Comparison of ENCODE assay signal across 1 cellular context in the genomic region with DNA sequence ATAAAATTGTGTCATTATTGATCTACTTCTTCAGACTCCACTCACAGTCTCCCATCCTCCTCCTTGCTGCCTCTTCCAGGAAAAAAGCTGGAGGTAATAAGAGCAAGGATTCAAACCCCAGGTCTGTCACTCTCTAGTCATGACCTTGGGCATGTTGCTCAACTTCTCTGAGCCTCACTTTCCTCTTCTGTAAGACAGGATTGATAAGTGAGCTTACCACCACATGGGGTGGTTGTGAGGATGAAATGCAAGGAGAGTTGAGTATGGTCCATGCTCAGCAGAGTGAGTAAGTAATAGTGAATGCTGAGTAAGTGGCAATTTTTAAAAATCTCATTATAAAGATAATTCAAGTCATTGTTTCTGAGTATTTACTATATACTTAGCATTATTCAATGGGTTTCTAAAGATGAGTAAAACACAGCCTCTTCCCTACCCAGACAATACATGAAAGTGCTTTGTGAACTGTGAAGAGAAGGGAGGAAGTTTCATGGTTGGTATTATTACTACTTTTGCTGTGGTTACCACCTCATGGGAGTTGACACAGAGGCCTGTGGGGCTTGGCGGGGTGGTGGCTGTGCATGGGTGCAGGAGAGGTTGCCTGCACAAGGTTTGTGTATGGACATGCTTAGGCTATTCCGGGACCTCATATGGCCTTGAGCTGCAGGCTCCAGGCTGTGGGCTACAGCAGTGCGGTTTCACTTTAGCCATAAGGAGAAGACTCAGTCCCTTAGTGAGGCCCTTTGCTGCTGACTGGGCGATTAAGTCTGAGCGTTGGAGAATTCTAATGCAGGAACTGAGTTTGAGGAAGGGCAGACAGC.
TF ChIP-seq lines count a peak whose summit lies in the region.

No MANE protein-coding gene starts in this region.

TF ChIP-seq in GM23338, 12 proteins besides CTCF, POLR2A, EP300 and RAD21:
- TF ChIP-seq, protein P1, sequence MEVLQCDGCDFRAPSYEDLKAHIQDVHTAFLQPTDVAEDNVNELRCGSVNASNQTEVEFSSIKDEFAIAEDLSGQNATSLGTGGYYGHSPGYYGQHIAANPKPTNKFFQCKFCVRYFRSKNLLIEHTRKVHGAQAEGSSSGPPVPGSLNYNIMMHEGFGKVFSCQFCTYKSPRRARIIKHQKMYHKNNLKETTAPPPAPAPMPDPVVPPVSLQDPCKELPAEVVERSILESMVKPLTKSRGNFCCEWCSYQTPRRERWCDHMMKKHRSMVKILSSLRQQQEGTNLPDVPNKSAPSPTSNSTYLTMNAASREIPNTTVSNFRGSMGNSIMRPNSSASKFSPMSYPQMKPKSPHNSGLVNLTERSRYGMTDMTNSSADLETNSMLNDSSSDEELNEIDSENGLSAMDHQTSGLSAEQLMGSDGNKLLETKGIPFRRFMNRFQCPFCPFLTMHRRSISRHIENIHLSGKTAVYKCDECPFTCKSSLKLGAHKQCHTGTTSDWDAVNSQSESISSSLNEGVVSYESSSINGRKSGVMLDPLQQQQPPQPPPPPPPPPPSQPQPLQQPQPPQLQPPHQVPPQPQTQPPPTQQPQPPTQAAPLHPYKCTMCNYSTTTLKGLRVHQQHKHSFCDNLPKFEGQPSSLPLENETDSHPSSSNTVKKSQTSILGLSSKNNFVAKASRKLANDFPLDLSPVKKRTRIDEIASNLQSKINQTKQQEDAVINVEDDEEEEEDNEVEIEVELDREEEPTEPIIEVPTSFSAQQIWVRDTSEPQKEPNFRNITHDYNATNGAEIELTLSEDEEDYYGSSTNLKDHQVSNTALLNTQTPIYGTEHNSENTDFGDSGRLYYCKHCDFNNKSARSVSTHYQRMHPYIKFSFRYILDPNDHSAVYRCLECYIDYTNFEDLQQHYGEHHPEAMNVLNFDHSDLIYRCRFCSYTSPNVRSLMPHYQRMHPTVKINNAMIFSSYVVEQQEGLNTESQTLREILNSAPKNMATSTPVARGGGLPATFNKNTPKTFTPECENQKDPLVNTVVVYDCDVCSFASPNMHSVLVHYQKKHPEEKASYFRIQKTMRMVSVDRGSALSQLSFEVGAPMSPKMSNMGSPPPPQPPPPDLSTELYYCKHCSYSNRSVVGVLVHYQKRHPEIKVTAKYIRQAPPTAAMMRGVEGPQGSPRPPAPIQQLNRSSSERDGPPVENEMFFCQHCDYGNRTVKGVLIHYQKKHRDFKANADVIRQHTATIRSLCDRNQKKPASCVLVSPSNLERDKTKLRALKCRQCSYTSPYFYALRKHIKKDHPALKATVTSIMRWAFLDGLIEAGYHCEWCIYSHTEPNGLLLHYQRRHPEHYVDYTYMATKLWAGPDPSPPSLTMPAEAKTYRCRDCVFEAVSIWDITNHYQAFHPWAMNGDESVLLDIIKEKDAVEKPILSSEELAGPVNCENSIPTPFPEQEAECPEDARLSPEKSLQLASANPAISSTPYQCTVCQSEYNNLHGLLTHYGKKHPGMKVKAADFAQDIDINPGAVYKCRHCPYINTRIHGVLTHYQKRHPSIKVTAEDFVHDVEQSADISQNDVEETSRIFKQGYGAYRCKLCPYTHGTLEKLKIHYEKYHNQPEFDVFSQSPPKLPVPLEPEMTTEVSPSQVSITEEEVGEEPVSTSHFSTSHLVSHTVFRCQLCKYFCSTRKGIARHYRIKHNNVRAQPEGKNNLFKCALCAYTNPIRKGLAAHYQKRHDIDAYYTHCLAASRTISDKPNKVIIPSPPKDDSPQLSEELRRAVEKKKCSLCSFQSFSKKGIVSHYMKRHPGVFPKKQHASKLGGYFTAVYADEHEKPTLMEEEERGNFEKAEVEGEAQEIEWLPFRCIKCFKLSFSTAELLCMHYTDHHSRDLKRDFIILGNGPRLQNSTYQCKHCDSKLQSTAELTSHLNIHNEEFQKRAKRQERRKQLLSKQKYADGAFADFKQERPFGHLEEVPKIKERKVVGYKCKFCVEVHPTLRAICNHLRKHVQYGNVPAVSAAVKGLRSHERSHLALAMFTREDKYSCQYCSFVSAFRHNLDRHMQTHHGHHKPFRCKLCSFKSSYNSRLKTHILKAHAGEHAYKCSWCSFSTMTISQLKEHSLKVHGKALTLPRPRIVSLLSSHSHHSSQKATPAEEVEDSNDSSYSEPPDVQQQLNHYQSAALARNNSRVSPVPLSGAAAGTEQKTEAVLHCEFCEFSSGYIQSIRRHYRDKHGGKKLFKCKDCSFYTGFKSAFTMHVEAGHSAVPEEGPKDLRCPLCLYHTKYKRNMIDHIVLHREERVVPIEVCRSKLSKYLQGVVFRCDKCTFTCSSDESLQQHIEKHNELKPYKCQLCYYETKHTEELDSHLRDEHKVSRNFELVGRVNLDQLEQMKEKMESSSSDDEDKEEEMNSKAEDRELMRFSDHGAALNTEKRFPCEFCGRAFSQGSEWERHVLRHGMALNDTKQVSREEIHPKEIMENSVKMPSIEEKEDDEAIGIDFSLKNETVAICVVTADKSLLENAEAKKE (CRISPR knock-in tag; IDR thresholded peaks at IDR 0.05) = no peak
- TF ChIP-seq, protein P2, sequence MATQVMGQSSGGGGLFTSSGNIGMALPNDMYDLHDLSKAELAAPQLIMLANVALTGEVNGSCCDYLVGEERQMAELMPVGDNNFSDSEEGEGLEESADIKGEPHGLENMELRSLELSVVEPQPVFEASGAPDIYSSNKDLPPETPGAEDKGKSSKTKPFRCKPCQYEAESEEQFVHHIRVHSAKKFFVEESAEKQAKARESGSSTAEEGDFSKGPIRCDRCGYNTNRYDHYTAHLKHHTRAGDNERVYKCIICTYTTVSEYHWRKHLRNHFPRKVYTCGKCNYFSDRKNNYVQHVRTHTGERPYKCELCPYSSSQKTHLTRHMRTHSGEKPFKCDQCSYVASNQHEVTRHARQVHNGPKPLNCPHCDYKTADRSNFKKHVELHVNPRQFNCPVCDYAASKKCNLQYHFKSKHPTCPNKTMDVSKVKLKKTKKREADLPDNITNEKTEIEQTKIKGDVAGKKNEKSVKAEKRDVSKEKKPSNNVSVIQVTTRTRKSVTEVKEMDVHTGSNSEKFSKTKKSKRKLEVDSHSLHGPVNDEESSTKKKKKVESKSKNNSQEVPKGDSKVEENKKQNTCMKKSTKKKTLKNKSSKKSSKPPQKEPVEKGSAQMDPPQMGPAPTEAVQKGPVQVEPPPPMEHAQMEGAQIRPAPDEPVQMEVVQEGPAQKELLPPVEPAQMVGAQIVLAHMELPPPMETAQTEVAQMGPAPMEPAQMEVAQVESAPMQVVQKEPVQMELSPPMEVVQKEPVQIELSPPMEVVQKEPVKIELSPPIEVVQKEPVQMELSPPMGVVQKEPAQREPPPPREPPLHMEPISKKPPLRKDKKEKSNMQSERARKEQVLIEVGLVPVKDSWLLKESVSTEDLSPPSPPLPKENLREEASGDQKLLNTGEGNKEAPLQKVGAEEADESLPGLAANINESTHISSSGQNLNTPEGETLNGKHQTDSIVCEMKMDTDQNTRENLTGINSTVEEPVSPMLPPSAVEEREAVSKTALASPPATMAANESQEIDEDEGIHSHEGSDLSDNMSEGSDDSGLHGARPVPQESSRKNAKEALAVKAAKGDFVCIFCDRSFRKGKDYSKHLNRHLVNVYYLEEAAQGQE (IDR thresholded peaks at IDR 0.05; ENCODE audit: unreplicated experiment) = no peak
- TF ChIP-seq JUNB (IDR thresholded peaks at IDR 0.05; ENCODE audit: unreplicated experiment) (no peak), POLR2AphosphoS5 (IDR thresholded peaks at IDR 0.05; ENCODE audit: low read depth) (no peak), NANOG (IDR thresholded peaks at IDR 0.05; ENCODE audit: borderline replicate concordance) (no peak), EZH2phosphoT487 (IDR thresholded peaks at IDR 0.05; ENCODE audit: unreplicated experiment) (no peak), CREB1 (CRISPR knock-in tag; IDR thresholded peaks at IDR 0.05; ENCODE audit: low read depth) (no peak), STAT1 (IDR thresholded peaks at IDR 0.05; ENCODE audit: unreplicated experiment) (no peak), ZNF114 (CRISPR knock-in tag; IDR thresholded peaks at IDR 0.05) (no peak), ZNF331 (CRISPR knock-in tag; IDR thresholded peaks at IDR 0.05; ENCODE audit: low read depth) (no peak), EZH2 (IDR thresholded peaks at IDR 0.05; ENCODE audit: low read depth, unreplicated experiment) (no peak)
- TF ChIP-seq, protein P3, sequence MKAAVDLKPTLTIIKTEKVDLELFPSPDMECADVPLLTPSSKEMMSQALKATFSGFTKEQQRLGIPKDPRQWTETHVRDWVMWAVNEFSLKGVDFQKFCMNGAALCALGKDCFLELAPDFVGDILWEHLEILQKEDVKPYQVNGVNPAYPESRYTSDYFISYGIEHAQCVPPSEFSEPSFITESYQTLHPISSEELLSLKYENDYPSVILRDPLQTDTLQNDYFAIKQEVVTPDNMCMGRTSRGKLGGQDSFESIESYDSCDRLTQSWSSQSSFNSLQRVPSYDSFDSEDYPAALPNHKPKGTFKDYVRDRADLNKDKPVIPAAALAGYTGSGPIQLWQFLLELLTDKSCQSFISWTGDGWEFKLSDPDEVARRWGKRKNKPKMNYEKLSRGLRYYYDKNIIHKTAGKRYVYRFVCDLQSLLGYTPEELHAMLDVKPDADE (IDR thresholded peaks at IDR 0.05) = no peak
